Comparison of ENCODE assay signal across 8 cellular contexts in genomic region chr2:63588385-63589147, GRCh38. TPM values are rescaled to one million over a fixed set of nuclear protein-coding genes. Genes with fewer than 3 reads are reported as not detected.
A peak's percentile ranks its signal among the peaks of the same experiment; 100 is the strongest.
DNase-seq lines count a peak whose midpoint lies in the region; ATAC-seq and TF ChIP-seq lines count a peak whose summit lies in the region.

TSS of gene MDH1 (plus strand) at chr2:63588963. CDS start at chr2:63589044, 81 bp downstream.
A gene with protein sequence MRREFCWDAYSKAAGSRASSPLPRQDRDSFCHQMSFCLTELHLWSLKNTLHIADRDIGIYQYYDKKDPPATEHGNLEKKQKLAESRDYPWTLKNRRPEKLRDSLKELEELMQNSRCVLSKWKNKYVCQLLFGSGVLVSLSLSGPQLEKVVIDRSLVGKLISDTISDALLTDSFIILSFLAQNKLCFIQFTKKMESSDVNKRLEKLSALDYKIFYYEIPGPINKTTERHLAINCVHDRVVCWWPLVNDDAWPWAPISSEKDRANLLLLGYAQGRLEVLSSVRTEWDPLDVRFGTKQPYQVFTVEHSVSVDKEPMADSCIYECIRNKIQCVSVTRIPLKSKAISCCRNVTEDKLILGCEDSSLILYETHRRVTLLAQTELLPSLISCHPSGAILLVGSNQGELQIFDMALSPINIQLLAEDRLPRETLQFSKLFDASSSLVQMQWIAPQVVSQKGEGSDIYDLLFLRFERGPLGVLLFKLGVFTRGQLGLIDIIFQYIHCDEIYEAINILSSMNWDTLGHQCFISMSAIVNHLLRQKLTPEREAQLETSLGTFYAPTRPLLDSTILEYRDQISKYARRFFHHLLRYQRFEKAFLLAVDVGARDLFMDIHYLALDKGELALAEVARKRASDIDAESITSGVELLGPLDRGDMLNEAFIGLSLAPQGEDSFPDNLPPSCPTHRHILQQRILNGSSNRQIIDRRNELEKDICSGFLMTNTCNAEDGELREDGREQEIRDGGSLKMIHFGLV (minus strand): TSS chr2:63588477. CDS start chr2:63588271, 206 bp downstream.

- H3F3A ChIP-seq in PC-9 (ENCODE audit: insufficient read depth, low read depth) = no peaks in the 10 kb centered on the region

- H3K36me3 Mint-ChIP-seq in activated T-cell treated with anti-CD3 and anti-CD28 coated beads, Interleukin-2, amount 50 U/mL, for 4 hours (ENCODE audit: insufficient read depth) = peaks cover 4% of the 10 kb centered on the region

- intact Hi-C loops in PC-9 (cut with micrococcal nuclease; ENCODE audit: unreplicated experiment) = loop anchor here (1.0 to 10.0 kb wide), 5 partner anchors 26 to 426 kb away; partner anchors contain the start of genes UGP2 and VPS54

- peak within 1 kb of the TSS; percentile 72 for H3K27ac ChIP-seq in PC-9
- peak within 1 kb of the TSS; percentile 78 to 93 for H3K27ac ChIP-seq in esophagus (ENCODE audit: low read depth in 2 of 2, low read length in 1 of 2)
- peak within 1 kb of the TSS; percentile 92 to 94 for H3K27ac ChIP-seq in mucosa of rectum (ENCODE audit: low read depth in 2 of 2, low read length in 2 of 2)

- H3K4me1 ChIP-seq in PC-9 (replicated peaks; ENCODE audit: insufficient read depth) (peaks cover 23% of the 10 kb centered on the region), esophagus (ENCODE audit: control insufficient read depth in 2 of 2, insufficient read depth in 2 of 2, low read length in 1 of 2) (no peaks in the 10 kb centered on the region), mucosa of rectum (ENCODE audit: control insufficient read depth in 2 of 2, insufficient read depth in 2 of 2, low read length in 2 of 2) (peaks cover 4 to 19% of the 10 kb centered on the region in 2 donors)

- H3K27me3 Mint-ChIP-seq in activated T-cell treated with anti-CD3 and anti-CD28 coated beads, Interleukin-2, amount 50 U/mL, for 4 hours (ENCODE audit: low read depth) = no peaks in the 10 kb centered on the region

- no peaks in the 10 kb centered on the region for H4K20me1 ChIP-seq in PC-9 (ENCODE audit: insufficient read depth)

- 0% methylated on average over 44 of the region's 44 CpGs for WGBS in esophagus, 2 donors

- H2AFZ ChIP-seq in PC-9 = peak within 1 kb of the TSS; percentile 86

- H3K36me3 ChIP-seq in PC-9 (ENCODE audit: low read depth) (0 out of 2 replicates have a peak, but pooled peaks cover 6% of the 10 kb centered on the region), esophagus (ENCODE audit: control insufficient read depth in 2 of 2, insufficient read depth in 2 of 2, low read length in 1 of 2) (peaks cover 0 to 3% of the 10 kb centered on the region in 2 donors), mucosa of rectum (ENCODE audit: control insufficient read depth in 2 of 2, insufficient read depth in 2 of 2, low read length in 2 of 2) (peaks cover 4 to 5% of the 10 kb centered on the region in 2 donors)

- H3K9me3 ChIP-seq in PC-9 (ENCODE audit: insufficient read depth, low read depth) (no peaks in the 10 kb centered on the region), esophagus (ENCODE audit: control insufficient read depth in 2 of 2, insufficient read depth in 1 of 2, low read depth in 1 of 2, low read length in 1 of 2) (no peaks in the 10 kb centered on the region), mucosa of rectum (ENCODE audit: control insufficient read depth in 2 of 2, low read length in 2 of 2) (no peaks in the 10 kb centered on the region)

- no peaks in the 10 kb centered on the region for H3K9me3 Mint-ChIP-seq in activated T-cell treated with anti-CD3 and anti-CD28 coated beads, Interleukin-2, amount 50 U/mL, for 4 hours

- in situ Hi-C loops in KBM-7 (cut with MboI; ENCODE audit: low pct_unique_long_range_greater_than_20kb, low sequenced_read_pairs) = no loop called here

- H3K4me3 Mint-ChIP-seq in activated T-cell treated with anti-CD3 and anti-CD28 coated beads, Interleukin-2, amount 50 U/mL, for 4 hours = peak within 1 kb of the TSS; percentile 99

- ATAC-seq in GM21723 (IDR thresholded peaks at IDR 0.05; ENCODE audit: unreplicated experiment) = peak; percentile 91
- peak; percentile 92 to 93 for ATAC-seq in activated T-cell treated with anti-CD3 and anti-CD28 coated beads, Interleukin-2, amount 50 U/mL, for 4 hours

- no peak for TF ChIP-seq CTCF in PC-9 (conservative IDR thresholded peaks at IDR 0.05)

- peaks cover 32% of the 10 kb centered on the region for H3K4me1 Mint-ChIP-seq in activated T-cell treated with anti-CD3 and anti-CD28 coated beads, Interleukin-2, amount 50 U/mL, for 4 hours (ENCODE audit: low read depth)

- DNase-seq in DMS53 treated with DMSO at 0.1 percent for 48 hours (lab: John Stamatoyannopoulos, UW; ENCODE audit: unreplicated experiment) (peak; percentile 99), KBM-7 (peak; percentile 99), PC-9 (peak; percentile 94 to 100)
- DNase-seq in activated T-cell treated with anti-CD3 and anti-CD28 coated beads, Interleukin-2, amount 50 U/mL, for 4 hours = peak; percentile 90
- peak; percentile 87 to 88 for DNase-seq in stimulated activated CD8-positive, alpha-beta memory T cell treated with anti-CD3 and anti-CD28 coated beads, Interleukin-4, amount 100 ng/mL, for 4 hours (ENCODE audit: low read depth in 2 of 2, low spot score in 1 of 2)

- H3K79me2 ChIP-seq in PC-9 (ENCODE audit: low read depth) = peaks cover 58% of the 10 kb centered on the region

- CTCF ChIA-PET in PC-9 (lab: Charles Lee) = interaction anchor here (0.6 to 1.1 kb wide), 2 partner anchors 253 to 272 kb away, joined by 3 read pairs; partner anchors contain the start of gene UGP2

- H3K9ac ChIP-seq in mucosa of rectum (ENCODE audit: low read depth in 1 of 2, low read length in 2 of 2) = peak within 1 kb of the TSS; percentile 85 to 96

- no peaks in the 10 kb centered on the region for H3K27me3 ChIP-seq in PC-9 (ENCODE audit: insufficient read depth, low read depth)
- no peaks in the 10 kb centered on the region for H3K27me3 ChIP-seq in esophagus (ENCODE audit: control insufficient read depth in 1 of 2, insufficient read depth in 2 of 2, low read length in 2 of 2)
- no peaks in the 10 kb centered on the region for H3K27me3 ChIP-seq in mucosa of rectum (ENCODE audit: control insufficient read depth in 2 of 2, insufficient read depth in 2 of 2, low read length in 2 of 2)

- no TSS peak for BruUV-seq in PC-9 (replicated peaks; lab: Mats Ljungman, UMichigan)

- H3K4me2 ChIP-seq in PC-9 = peak within 1 kb of the TSS; percentile 86

- H3K4me3 ChIP-seq in PC-9 (peak within 1 kb of the TSS; percentile 63), esophagus (ENCODE audit: low read depth in 1 of 2, low read length in 2 of 2) (peak within 1 kb of the TSS; percentile 76 to 95), mucosa of rectum (ENCODE audit: low read length in 2 of 2) (peak within 1 kb of the TSS; percentile 92 to 100)

- POLR2A ChIA-PET in PC-9 (lab: Charles Lee; ENCODE audit: unreplicated experiment) = interaction anchor here (0.5 to 1.0 kb wide), 6 partner anchors 27 to 1789 kb away, joined by 3 to 8 read pairs (median 4); no protein-coding TSS in a partner anchor

- no peaks in the 10 kb centered on the region for H3K9me2 ChIP-seq in PC-9 (ENCODE audit: insufficient read depth)

RNA-seq across cellular contexts. Expression of gene MDH1, which starts in this region (rescaled TPM):
- 157 and 162 TPM in 2 replicates for total RNA-seq in PC-9 (2021)
- 100 to 1,000 TPM; 146 to 161 (median 150) TPM for total RNA-seq in activated T-cell treated with anti-CD3 and anti-CD28 coated beads, Interleukin-2, amount 50 U/mL, for 4 hours
- 100 to 1,000 TPM; 124 to 160 TPM for polyA plus RNA-seq in esophagus

RNA-seq across cellular contexts. Expression of the second gene that starts in this region (rescaled TPM):
- 15.2 and 15.5 TPM in 2 replicates for total RNA-seq in PC-9 (2021)
- total RNA-seq in activated T-cell treated with anti-CD3 and anti-CD28 coated beads, Interleukin-2, amount 50 U/mL, for 4 hours = 1 to 10 TPM; 3.5 to 7.5 (median 5.0) TPM
- polyA plus RNA-seq in esophagus = under 1 TPM; 0.81 to 0.94 TPM

Comparison
In these comparisons a context has a peak if more than half of its experiments do, and no peak if none do; other contexts are left out.
1. Peak in every context shown above with its lines: DNase-seq, ATAC-seq, H3K4me3 ChIP-seq and H3K27ac ChIP-seq.